ENCODE assay signal across 1 cellular context in the genomic region with DNA sequence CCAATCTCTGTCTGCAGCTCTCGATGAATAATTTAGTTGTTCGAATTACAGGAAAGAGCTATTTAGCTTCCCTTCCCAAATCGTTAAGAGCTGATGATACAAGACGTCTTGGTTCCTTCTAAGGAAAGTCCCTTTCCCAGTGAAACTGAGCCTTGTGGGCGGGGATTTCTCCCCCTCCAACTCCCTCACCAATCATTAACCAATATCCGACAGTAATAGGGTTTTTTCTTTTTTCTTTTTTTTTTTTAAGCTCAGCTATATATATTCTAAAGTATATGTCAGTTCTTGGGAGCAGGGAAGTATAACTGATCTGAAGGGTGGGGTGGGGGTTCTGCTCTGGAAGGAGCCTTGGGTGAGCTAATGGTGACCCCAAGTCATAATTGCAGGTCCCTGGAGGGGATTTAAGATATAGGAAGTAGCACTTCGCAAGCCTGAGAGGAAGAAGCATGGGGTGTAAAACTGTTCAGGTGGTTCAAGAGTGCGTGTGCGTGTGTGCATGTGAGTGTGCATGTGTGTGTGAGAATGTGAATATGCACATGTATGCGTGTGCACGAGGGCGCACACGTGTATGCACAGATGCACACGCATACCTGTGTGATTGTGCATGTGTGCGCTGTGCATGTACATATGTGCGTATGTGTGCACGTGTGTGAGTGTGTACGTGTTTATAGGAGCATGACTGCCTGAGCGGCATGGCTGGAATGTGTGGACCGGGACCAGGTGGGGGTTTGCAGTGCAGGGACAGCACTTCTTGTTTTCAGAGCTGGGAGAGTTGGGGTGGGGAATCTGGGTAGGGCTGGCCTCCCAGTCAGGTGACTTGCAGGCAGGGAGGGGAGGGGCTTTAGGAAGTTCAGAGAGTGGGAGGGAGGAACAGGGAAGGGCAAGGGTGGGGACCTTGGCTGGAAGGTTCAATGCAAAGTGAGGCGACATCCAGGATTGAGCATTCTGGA.
A peak's percentile ranks its signal among the peaks of the same experiment; 100 is the strongest.
TF ChIP-seq lines count a peak whose summit lies in the region.

No MANE protein-coding gene starts in this region.

TF ChIP-seq in K562, 482 proteins besides CTCF, POLR2A, EP300 and RAD21 (continued from another document):
- TF ChIP-seq TCF7L2 (IDR thresholded peaks at IDR 0.05; ENCODE audit: low read depth, low read length) = no peak
- TF ChIP-seq, protein P1, sequence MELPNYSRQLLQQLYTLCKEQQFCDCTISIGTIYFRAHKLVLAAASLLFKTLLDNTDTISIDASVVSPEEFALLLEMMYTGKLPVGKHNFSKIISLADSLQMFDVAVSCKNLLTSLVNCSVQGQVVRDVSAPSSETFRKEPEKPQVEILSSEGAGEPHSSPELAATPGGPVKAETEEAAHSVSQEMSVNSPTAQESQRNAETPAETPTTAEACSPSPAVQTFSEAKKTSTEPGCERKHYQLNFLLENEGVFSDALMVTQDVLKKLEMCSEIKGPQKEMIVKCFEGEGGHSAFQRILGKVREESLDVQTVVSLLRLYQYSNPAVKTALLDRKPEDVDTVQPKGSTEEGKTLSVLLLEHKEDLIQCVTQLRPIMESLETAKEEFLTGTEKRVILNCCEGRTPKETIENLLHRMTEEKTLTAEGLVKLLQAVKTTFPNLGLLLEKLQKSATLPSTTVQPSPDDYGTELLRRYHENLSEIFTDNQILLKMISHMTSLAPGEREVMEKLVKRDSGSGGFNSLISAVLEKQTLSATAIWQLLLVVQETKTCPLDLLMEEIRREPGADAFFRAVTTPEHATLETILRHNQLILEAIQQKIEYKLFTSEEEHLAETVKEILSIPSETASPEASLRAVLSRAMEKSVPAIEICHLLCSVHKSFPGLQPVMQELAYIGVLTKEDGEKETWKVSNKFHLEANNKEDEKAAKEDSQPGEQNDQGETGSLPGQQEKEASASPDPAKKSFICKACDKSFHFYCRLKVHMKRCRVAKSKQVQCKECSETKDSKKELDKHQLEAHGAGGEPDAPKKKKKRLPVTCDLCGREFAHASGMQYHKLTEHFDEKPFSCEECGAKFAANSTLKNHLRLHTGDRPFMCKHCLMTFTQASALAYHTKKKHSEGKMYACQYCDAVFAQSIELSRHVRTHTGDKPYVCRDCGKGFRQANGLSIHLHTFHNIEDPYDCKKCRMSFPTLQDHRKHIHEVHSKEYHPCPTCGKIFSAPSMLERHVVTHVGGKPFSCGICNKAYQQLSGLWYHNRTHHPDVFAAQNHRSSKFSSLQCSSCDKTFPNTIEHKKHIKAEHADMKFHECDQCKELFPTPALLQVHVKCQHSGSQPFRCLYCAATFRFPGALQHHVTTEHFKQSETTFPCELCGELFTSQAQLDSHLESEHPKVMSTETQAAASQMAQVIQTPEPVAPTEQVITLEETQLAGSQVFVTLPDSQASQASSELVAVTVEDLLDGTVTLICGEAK (IDR thresholded peaks at IDR 0.05) = 0 out of 2 replicates have a peak, but pooled peaks have one; percentile 17
- TF ChIP-seq, protein P1 (CRISPR knock-in tag; IDR thresholded peaks at IDR 0.05) = no peak
- peak in 1 of 2 experiments; percentile 77; a peak in 3 of 4 replicates for TF ChIP-seq FOXK2 (conservative IDR thresholded peaks at IDR 0.05 in 1 of 2, IDR thresholded peaks at IDR 0.05 in 1 of 2; ENCODE audit: low read depth in 2 of 2)
- TF ChIP-seq NR1H2 (CRISPR knock-in tag; IDR thresholded peaks at IDR 0.05) = no peak
- TF ChIP-seq, protein P2, sequence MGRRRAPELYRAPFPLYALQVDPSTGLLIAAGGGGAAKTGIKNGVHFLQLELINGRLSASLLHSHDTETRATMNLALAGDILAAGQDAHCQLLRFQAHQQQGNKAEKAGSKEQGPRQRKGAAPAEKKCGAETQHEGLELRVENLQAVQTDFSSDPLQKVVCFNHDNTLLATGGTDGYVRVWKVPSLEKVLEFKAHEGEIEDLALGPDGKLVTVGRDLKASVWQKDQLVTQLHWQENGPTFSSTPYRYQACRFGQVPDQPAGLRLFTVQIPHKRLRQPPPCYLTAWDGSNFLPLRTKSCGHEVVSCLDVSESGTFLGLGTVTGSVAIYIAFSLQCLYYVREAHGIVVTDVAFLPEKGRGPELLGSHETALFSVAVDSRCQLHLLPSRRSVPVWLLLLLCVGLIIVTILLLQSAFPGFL (CRISPR knock-in tag; IDR thresholded peaks at IDR 0.05) = no peak
- TF ChIP-seq L3MBTL2 (IDR thresholded peaks at IDR 0.05) = peak; percentile 78
- TF ChIP-seq, protein P3, sequence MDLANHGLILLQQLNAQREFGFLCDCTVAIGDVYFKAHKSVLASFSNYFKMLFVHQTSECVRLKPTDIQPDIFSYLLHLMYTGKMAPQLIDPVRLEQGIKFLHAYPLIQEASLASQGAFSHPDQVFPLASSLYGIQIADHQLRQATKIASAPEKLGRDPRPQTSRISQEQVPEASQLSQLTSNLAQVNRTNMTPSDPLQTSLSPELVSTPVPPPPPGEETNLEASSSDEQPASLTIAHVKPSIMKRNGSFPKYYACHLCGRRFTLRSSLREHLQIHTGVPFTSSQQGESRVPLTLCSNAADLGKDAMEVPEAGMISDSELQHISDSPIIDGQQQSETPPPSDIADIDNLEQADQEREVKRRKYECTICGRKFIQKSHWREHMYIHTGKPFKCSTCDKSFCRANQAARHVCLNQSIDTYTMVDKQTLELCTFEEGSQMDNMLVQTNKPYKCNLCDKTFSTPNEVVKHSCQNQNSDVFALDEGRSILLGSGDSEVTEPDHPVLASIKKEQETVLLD (IDR thresholded peaks at IDR 0.05) = 0 out of 2 replicates have a peak, but pooled peaks have one; percentile 54
- peak; percentile 84; the same call in 1 of the 2 replicates for TF ChIP-seq SREBF1 (IDR thresholded peaks at IDR 0.05; ENCODE audit: borderline replicate concordance, low read depth, low read length)
- peak; percentile 42; the same call in 1 of the 2 replicates for TF ChIP-seq SP1 (CRISPR knock-in tag; IDR thresholded peaks at IDR 0.05)
- TF ChIP-seq ZNF780A (CRISPR knock-in tag; IDR thresholded peaks at IDR 0.05) = no peak
- TF ChIP-seq, protein P4, sequence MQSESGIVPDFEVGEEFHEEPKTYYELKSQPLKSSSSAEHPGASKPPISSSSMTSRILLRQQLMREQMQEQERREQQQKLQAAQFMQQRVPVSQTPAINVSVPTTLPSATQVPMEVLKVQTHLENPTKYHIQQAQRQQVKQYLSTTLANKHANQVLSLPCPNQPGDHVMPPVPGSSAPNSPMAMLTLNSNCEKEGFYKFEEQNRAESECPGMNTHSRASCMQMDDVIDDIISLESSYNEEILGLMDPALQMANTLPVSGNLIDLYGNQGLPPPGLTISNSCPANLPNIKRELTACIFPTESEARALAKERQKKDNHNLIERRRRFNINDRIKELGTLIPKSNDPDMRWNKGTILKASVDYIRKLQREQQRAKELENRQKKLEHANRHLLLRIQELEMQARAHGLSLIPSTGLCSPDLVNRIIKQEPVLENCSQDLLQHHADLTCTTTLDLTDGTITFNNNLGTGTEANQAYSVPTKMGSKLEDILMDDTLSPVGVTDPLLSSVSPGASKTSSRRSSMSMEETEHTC (IDR thresholded peaks at IDR 0.05) = 0 out of 2 replicates have a peak, but pooled peaks have one; percentile 50
- TF ChIP-seq ARID2 (IDR thresholded peaks at IDR 0.05) = 0 out of 2 replicates have a peak, but pooled peaks have one; percentile 18
- TF ChIP-seq, protein P5, sequence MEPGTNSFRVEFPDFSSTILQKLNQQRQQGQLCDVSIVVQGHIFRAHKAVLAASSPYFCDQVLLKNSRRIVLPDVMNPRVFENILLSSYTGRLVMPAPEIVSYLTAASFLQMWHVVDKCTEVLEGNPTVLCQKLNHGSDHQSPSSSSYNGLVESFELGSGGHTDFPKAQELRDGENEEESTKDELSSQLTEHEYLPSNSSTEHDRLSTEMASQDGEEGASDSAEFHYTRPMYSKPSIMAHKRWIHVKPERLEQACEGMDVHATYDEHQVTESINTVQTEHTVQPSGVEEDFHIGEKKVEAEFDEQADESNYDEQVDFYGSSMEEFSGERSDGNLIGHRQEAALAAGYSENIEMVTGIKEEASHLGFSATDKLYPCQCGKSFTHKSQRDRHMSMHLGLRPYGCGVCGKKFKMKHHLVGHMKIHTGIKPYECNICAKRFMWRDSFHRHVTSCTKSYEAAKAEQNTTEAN (CRISPR knock-in tag; IDR thresholded peaks at IDR 0.05) = peak; percentile 91
- 0 out of 2 replicates have a peak, but pooled peaks have one; percentile 23 for TF ChIP-seq CBFA2T2 (conservative IDR thresholded peaks at IDR 0.05)
